In the genomic region with DNA sequence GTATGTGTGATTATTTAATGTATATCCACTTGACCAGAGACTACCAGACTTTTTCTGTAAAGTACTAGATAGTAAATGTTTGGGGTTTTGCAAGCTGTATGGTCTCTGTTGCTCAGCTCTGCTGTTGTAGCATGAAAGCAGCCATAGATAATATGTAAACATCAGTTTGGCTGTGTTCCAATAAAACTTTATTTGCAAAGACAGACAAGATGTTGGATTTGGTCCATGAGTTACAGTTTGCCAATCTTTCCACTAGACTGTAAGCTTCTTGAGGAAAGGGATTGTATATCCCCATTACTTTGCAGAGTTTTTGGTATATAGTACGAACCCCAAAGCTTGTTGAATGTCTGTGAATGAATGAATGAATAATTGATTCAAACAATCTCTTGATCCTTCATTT, we compare ENCODE assay signal across 19 cellular contexts.
"Had no signal": no experiment of that assay in that cellular context is flagged by ENCODE, and none has a peak within 500 bp of the region (broad histone marks: within the 10 kb centered on the region; RNA-seq: fewer than 3 reads in every experiment).

No MANE protein-coding gene starts in this region.

- H3K27ac ChIP-seq: adrenal gland, right atrium auricular region, upper lobe of right lung had no signal

- FAIRE-seq: small intestine had no signal

- H3K4me1 Mint-ChIP-seq: WTC11 had no signal

- DNase-seq: activated CD4-positive, alpha-beta T cell treated with anti-CD3 and anti-CD28 coated beads, Interleukin-2, amount 50 U/mL, for 4 hours; activated CD8-positive, alpha-beta memory T cell treated with anti-CD3 and anti-CD28 coated beads, Interleukin-2, amount 50 U/mL, for 4 hours; activated effector memory CD4-positive, alpha-beta T cell treated with Interleukin-2 at 50 U/mL for 16 hours; adrenal gland; caudate nucleus; cortex of kidney; effector CD8-positive, alpha-beta T cell; foreskin melanocyte; head of caudate nucleus; left colon; naive thymus-derived CD4-positive, alpha-beta T cell; posterior cingulate gyrus; small intestine; stimulated activated naive CD4-positive, alpha-beta T cell; upper lobe of right lung had no signal

- ATAC-seq: left colon, upper lobe of right lung, WTC11 had no signal

- H3K4me3 ChIP-seq: adrenal gland, lung, right atrium auricular region, upper lobe of right lung had no signal

- H3K4me3 Mint-ChIP-seq: naive thymus-derived CD4-positive, alpha-beta T cell; T-helper 1 cell treated with Interleukin-12 subunit alpha and Interleukin-12 subunit beta and Interleukin-4 antibody, amounts not matched to agents 30 μg/mL and 1 μg/mL, for 36 hours; WTC11 had no signal

- H3K27ac Mint-ChIP-seq: WTC11 had no signal

- H3K27me3 Mint-ChIP-seq: naive thymus-derived CD4-positive, alpha-beta T cell had no signal

- H3K27me3 ChIP-seq: adrenal gland, right atrium auricular region, upper lobe of right lung had no signal

- H3K4me1 ChIP-seq: adrenal gland, right atrium auricular region, upper lobe of right lung had no signal

- H3K36me3 Mint-ChIP-seq: WTC11 had no signal

- H3K9me3 Mint-ChIP-seq: naive thymus-derived CD4-positive, alpha-beta T cell; T-helper 1 cell treated with Interleukin-12 subunit alpha and Interleukin-12 subunit beta and Interleukin-4 antibody, amounts not matched to agents 30 μg/mL and 1 μg/mL, for 36 hours; WTC11 had no signal

- H3K9me3 ChIP-seq: adrenal gland, right atrium auricular region, upper lobe of right lung had no signal
